ENCODE assay signal across 32 cellular contexts in genomic region chr3:56210201-56210774, GRCh38.
"Had no signal": no experiment of that assay in that cellular context is flagged by ENCODE, and none has a peak within 500 bp of the region (broad histone marks: within the 10 kb centered on the region; RNA-seq: fewer than 3 reads in every experiment).

No MANE protein-coding gene starts in this region.

- H3K9me3 ChIP-seq: ovary, psoas muscle, right lobe of liver, testis, transverse colon, uterus had no signal

- H2AFZ ChIP-seq: parathyroid adenoma had no signal

- H3K4me2 ChIP-seq: smooth muscle cell had no signal

- H3K27ac Mint-ChIP-seq: naive thymus-derived CD4-positive, alpha-beta T cell; natural killer cell; nephron progenitor cell; progenitor cell of endocrine pancreas; stimulated activated memory B cell treated with anti-CD40 and anti-IgM and Interleukin-4, amounts not matched to agents 10 μg/mL and 1 μg/mL and 100 μg/mL, for 72 hours; stimulated activated naive CD8-positive, alpha-beta T cell treated with anti-CD3 and anti-CD28 coated beads, Interleukin-15, amount 100 ng/mL, for 72 hours; type B pancreatic cell had no signal

- H3K4me1 ChIP-seq: psoas muscle, right lobe of liver, spleen, suprapubic skin, testis, tibial artery, transverse colon, upper lobe of right lung, uterus had no signal

- H3K4me3 Mint-ChIP-seq: naive thymus-derived CD4-positive, alpha-beta T cell; natural killer cell; nephron progenitor cell; neural crest cell; stimulated activated memory B cell treated with anti-CD40 and anti-IgM and Interleukin-4, amounts not matched to agents 10 μg/mL and 1 μg/mL and 100 μg/mL, for 72 hours; stimulated activated naive CD8-positive, alpha-beta T cell treated with anti-CD3 and anti-CD28 coated beads, Interleukin-15, amount 100 ng/mL, for 72 hours; type B pancreatic cell had no signal

- H3K4me1 Mint-ChIP-seq: naive thymus-derived CD4-positive, alpha-beta T cell; natural killer cell; stimulated activated memory B cell treated with anti-CD40 and anti-IgM and Interleukin-4, amounts not matched to agents 10 μg/mL and 1 μg/mL and 100 μg/mL, for 72 hours; stimulated activated naive CD8-positive, alpha-beta T cell treated with anti-CD3 and anti-CD28 coated beads, Interleukin-15, amount 100 ng/mL, for 72 hours had no signal

- H3K27me3 Mint-ChIP-seq: progenitor cell of endocrine pancreas; stimulated activated naive CD8-positive, alpha-beta T cell treated with anti-CD3 and anti-CD28 coated beads, Interleukin-15, amount 100 ng/mL, for 72 hours; type B pancreatic cell had no signal

- H3K79me2 ChIP-seq: parathyroid adenoma had no signal

- H3K36me3 ChIP-seq: ovary, right lobe of liver, spleen, suprapubic skin, tibial artery, transverse colon, upper lobe of right lung, uterus had no signal

- H3K36me3 Mint-ChIP-seq: naive thymus-derived CD4-positive, alpha-beta T cell; natural killer cell; stimulated activated memory B cell treated with anti-CD40 and anti-IgM and Interleukin-4, amounts not matched to agents 10 μg/mL and 1 μg/mL and 100 μg/mL, for 72 hours; type B pancreatic cell had no signal

- H3K9me3 Mint-ChIP-seq: stimulated activated naive CD8-positive, alpha-beta T cell treated with anti-CD3 and anti-CD28 coated beads, Interleukin-15, amount 100 ng/mL, for 72 hours had no signal

- DNase-seq: naive thymus-derived CD4-positive, alpha-beta T cell; natural killer cell; nephron progenitor cell; occipital lobe; ovary; posterior cingulate gyrus; psoas muscle; right cardiac atrium; right lobe of liver; spleen; stimulated activated CD4-positive, alpha-beta T cell treated with anti-CD3 and anti-CD28 coated beads, Interleukin-12 subunit alpha, Interleukin-12 subunit beta, amount 100 ng/mL, for 4 hours; stimulated activated CD4-positive, alpha-beta T cell treated with anti-CD3 and anti-CD28 coated beads, Interleukin-1b, Interleukin-23, amount 100 ng/mL, for 48 hours; stimulated activated CD4-positive, alpha-beta T cell treated with anti-CD3 and anti-CD28 coated beads, Interleukin-4, amount 100 ng/mL, for 1 hour; stimulated activated CD4-positive, alpha-beta T cell treated with anti-CD3 and anti-CD28 coated beads, Interleukin-4, amount 100 ng/mL, for 4 hours; stimulated activated CD8-positive, alpha-beta memory T cell treated with anti-CD3 and anti-CD28 coated beads, Interleukin-4, amount 100 ng/mL, for 48 hours; stimulated activated naive CD4-positive, alpha-beta T cell; stimulated activated naive CD8-positive, alpha-beta T cell treated with anti-CD3 and anti-CD28 coated beads, Interleukin-15, amount 100 ng/mL, for 72 hours; stimulated activated naive CD8-positive, alpha-beta T cell treated with anti-CD3 and anti-CD28 coated beads, Interleukin-15, Interleukin-2, amounts not matched to agents 100 U/mL and 50 U/mL, for 24 hours; substantia nigra; testis; tibial artery; transverse colon; upper lobe of right lung; uterus had no signal

- H3K4me3 ChIP-seq: ovary, psoas muscle, right lobe of liver, skin epidermis, smooth muscle cell, spleen, suprapubic skin, testis, tibial artery, transverse colon, upper lobe of right lung, uterus had no signal

- H3K27ac ChIP-seq: ovary, parathyroid adenoma, psoas muscle, right lobe of liver, skin epidermis, spleen, suprapubic skin, testis, tibial artery, transverse colon, upper lobe of right lung, uterus had no signal

- H3K27me3 ChIP-seq: ovary, right lobe of liver, spleen, suprapubic skin, testis, tibial artery, transverse colon, upper lobe of right lung, uterus had no signal

- H3K9ac ChIP-seq: parathyroid adenoma had no signal

- ATAC-seq: naive thymus-derived CD4-positive, alpha-beta T cell; natural killer cell; psoas muscle; right cardiac atrium; right lobe of liver; stimulated activated memory B cell treated with anti-CD40 and anti-IgM and Interleukin-4, amounts not matched to agents 10 μg/mL and 1 μg/mL and 100 μg/mL, for 72 hours; stimulated activated naive CD8-positive, alpha-beta T cell treated with anti-CD3 and anti-CD28 coated beads, Interleukin-15, amount 100 ng/mL, for 72 hours; stimulated activated naive CD8-positive, alpha-beta T cell treated with anti-CD3 and anti-CD28 coated beads, Interleukin-15, Interleukin-2, amounts not matched to agents 100 U/mL and 50 U/mL, for 24 hours; upper lobe of right lung had no signal
